1 cellular context compared by ENCODE assay signal in genomic region chr3:52278510-52279069, GRCh38.
TF ChIP-seq lines count a peak whose summit lies in the region.

Gene WDR82 (minus strand): TSS chr3:52278649. CDS start chr3:52278361, 288 bp downstream.

TF ChIP-seq in HepG2, 621 proteins besides CTCF, POLR2A, EP300 and RAD21 (continued from another document and continues in another):
- TF ChIP-seq GMEB1 (CRISPR knock-in tag; IDR thresholded peaks at IDR 0.05; ENCODE audit: borderline replicate concordance) (peak; percentile 81), TRAFD1 (CRISPR knock-in tag; IDR thresholded peaks at IDR 0.05; ENCODE audit: borderline replicate concordance) (no peak; the same call in 1 of the 2 replicates), ZNF570 (CRISPR knock-in tag; IDR thresholded peaks at IDR 0.05; ENCODE audit: borderline replicate concordance) (no peak), ZBTB33 (CRISPR knock-in tag; IDR thresholded peaks at IDR 0.05) (peak; percentile 37; the same call in 1 of the 2 replicates), AGO2 (optimal IDR thresholded peaks at IDR 0.05; ENCODE audit: low read depth, low read length) (no peak), RCOR2 (CRISPR knock-in tag; IDR thresholded peaks at IDR 0.05) (0 out of 2 replicates have a peak, but pooled peaks have one; percentile 14), ZNF766 (CRISPR knock-in tag; IDR thresholded peaks at IDR 0.05; ENCODE audit: borderline replicate concordance) (no peak), CSRNP2 (CRISPR knock-in tag; conservative IDR thresholded peaks at IDR 0.05; ENCODE audit: low read depth) (no peak), ZNF225 (CRISPR knock-in tag; IDR thresholded peaks at IDR 0.05) (no peak; the same call in 1 of the 2 replicates), MEIS2 (CRISPR knock-in tag; IDR thresholded peaks at IDR 0.05) (peak; percentile 69), ZSCAN9 (CRISPR knock-in tag; IDR thresholded peaks at IDR 0.05; ENCODE audit: borderline replicate concordance) (peak; percentile 20), NAIF1 (CRISPR knock-in tag; IDR thresholded peaks at IDR 0.05; ENCODE audit: borderline replicate concordance) (no peak), SALL1 (CRISPR knock-in tag; IDR thresholded peaks at IDR 0.05) (peak; percentile 51; the same call in 1 of the 2 replicates), KDM4B (CRISPR knock-in tag; IDR thresholded peaks at IDR 0.05) (no peak), NPAS2 (CRISPR knock-in tag; IDR thresholded peaks at IDR 0.05; ENCODE audit: borderline replicate concordance) (no peak), SOX6 (IDR thresholded peaks at IDR 0.05) (no peak), SOX6 (CRISPR knock-in tag; IDR thresholded peaks at IDR 0.05) (peak; percentile 51; the same call in 1 of the 2 replicates), ZNF468 (CRISPR knock-in tag; IDR thresholded peaks at IDR 0.05) (no peak), ELK4 (CRISPR knock-in tag; IDR thresholded peaks at IDR 0.05; ENCODE audit: borderline replicate concordance) (no peak), AHDC1 (CRISPR knock-in tag; IDR thresholded peaks at IDR 0.05; ENCODE audit: borderline replicate concordance) (no peak), ZFP36 (IDR thresholded peaks at IDR 0.05; ENCODE audit: borderline replicate concordance, low read depth, low read length, partially characterized antibody) (no peak), ZNF143 (CRISPR knock-in tag; IDR thresholded peaks at IDR 0.05) (peak; percentile 88), MBNL3 (CRISPR knock-in tag; conservative IDR thresholded peaks at IDR 0.05) (no peak), ZFP37 (CRISPR knock-in tag; IDR thresholded peaks at IDR 0.05; ENCODE audit: borderline replicate concordance) (0 out of 2 replicates have a peak, but pooled peaks have one; percentile 54), SOX13 (IDR thresholded peaks at IDR 0.05) (no peak), SOX13 (CRISPR knock-in tag; conservative IDR thresholded peaks at IDR 0.05 in 1 of 2, IDR thresholded peaks at IDR 0.05 in 1 of 2) (no peak; a peak in 1 of 4 replicates), ZNF543 (CRISPR knock-in tag; IDR thresholded peaks at IDR 0.05) (0 out of 2 replicates have a peak, but pooled peaks have one; percentile 38), ATF4 (CRISPR knock-in tag; IDR thresholded peaks at IDR 0.05) (peak in 1 of 2 experiments; percentile 70; a peak in 1 of 4 replicates), EED (CRISPR knock-in tag; IDR thresholded peaks at IDR 0.05) (no peak), TBX2 (CRISPR knock-in tag; IDR thresholded peaks at IDR 0.05; ENCODE audit: borderline replicate concordance) (peak; percentile 72; the same call in 1 of the 2 replicates), KDM6A (CRISPR knock-in tag; IDR thresholded peaks at IDR 0.05; ENCODE audit: low read depth) (no peak), DNMT3B (CRISPR knock-in tag; conservative IDR thresholded peaks at IDR 0.05) (no peak), KLF15 (CRISPR knock-in tag; IDR thresholded peaks at IDR 0.05; ENCODE audit: borderline replicate concordance) (no peak), BCL3 (CRISPR knock-in tag; IDR thresholded peaks at IDR 0.05) (0 out of 2 replicates have a peak, but pooled peaks have one; percentile 66), SKI (IDR thresholded peaks at IDR 0.05; ENCODE audit: partially characterized antibody) (no peak), THAP11 (CRISPR knock-in tag; IDR thresholded peaks at IDR 0.05) (peak; percentile 71), PREB (CRISPR knock-in tag; IDR thresholded peaks at IDR 0.05) (no peak), NFIC (IDR thresholded peaks at IDR 0.05; ENCODE audit: low read length) (no peak), SIX1 (CRISPR knock-in tag; IDR thresholded peaks at IDR 0.05; ENCODE audit: borderline replicate concordance) (no peak), IRF1 (CRISPR knock-in tag; IDR thresholded peaks at IDR 0.05; ENCODE audit: low read depth) (no peak), ZC3H13 (CRISPR knock-in tag; IDR thresholded peaks at IDR 0.05) (peak; percentile 43; the same call in 1 of the 2 replicates), HOXA3 (CRISPR knock-in tag; IDR thresholded peaks at IDR 0.05) (0 out of 2 replicates have a peak, but pooled peaks have one; percentile 68), SRY (CRISPR knock-in tag; IDR thresholded peaks at IDR 0.05) (no peak), ZNF614 (CRISPR knock-in tag; IDR thresholded peaks at IDR 0.05; ENCODE audit: borderline replicate concordance) (no peak), ZNF703 (CRISPR knock-in tag; IDR thresholded peaks at IDR 0.05; ENCODE audit: borderline replicate concordance) (no peak), CBFB (CRISPR knock-in tag; IDR thresholded peaks at IDR 0.05) (peak; percentile 48; the same call in 1 of the 2 replicates), HCFC1 (IDR thresholded peaks at IDR 0.05; ENCODE audit: low read depth, low read length) (no peak; the same call in 1 of the 2 replicates), ZZZ3 (CRISPR knock-in tag; IDR thresholded peaks at IDR 0.05; ENCODE audit: borderline replicate concordance) (no peak)
